ENCODE assay signal across 16 cellular contexts in the genomic region with DNA sequence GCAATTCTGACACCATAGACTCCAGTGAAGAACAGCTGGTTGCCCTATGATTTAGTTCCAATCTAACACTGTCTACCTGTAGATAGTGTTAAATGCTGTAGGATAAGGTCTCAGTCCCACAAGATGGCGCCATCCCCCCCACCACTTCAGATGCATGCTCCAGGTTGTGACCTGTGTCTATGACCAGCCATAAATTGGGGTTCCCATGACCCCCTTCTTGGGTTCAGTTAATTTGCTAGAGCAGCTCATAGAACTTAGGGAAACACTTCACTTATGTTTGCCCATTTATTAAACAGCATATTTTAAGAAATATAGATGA. TPM values are rescaled to one million over a fixed set of nuclear protein-coding genes. Genes with fewer than 3 reads are reported as not detected.
DNase-seq lines count a peak whose midpoint lies in the region; ATAC-seq and TF ChIP-seq lines count a peak whose summit lies in the region.
"Had no signal": no experiment of that assay in that cellular context is flagged by ENCODE, and none has a peak within 500 bp of the region (broad histone marks: within the 10 kb centered on the region; RNA-seq: fewer than 3 reads in every experiment).

No MANE protein-coding gene starts in this region.

- TF ChIP-seq CTCF in A673 (conservative IDR thresholded peaks at IDR 0.05; ENCODE audit: low read depth, low read length) (peak; percentile 28; the same call in 1 of the 2 replicates), GM06990 (IDR thresholded peaks at IDR 0.05; ENCODE audit: insufficient read depth, low read length, poor library complexity, severe bottlenecking) (peak; percentile 11), Panc1 (IDR thresholded peaks at IDR 0.05) (peak; percentile 47), foreskin keratinocyte (conservative IDR thresholded peaks at IDR 0.05) (peak; percentile 33)

- H3K27ac ChIP-seq in A673 (ENCODE audit: low read depth, low read length, poor library complexity, severe bottlenecking) (no peak overlapping the region), Panc1 (ENCODE audit: low read length) (no peak overlapping the region), foreskin keratinocyte (no peak overlapping the region)
- H3K27ac ChIP-seq: left lung had no signal

- H3K9me3 ChIP-seq in A673 (ENCODE audit: low read depth, low read length, poor library complexity, severe bottlenecking), result no peaks in the 10 kb centered on the region
- H3K9me3 ChIP-seq in Panc1 (ENCODE audit: control insufficient read depth, insufficient read depth, low read depth, low read length), result no peaks in the 10 kb centered on the region
- H3K9me3 ChIP-seq: BE2C, left lung, MG63 had no signal

- H3K36me3 ChIP-seq in A673 (ENCODE audit: insufficient read depth, low read length, poor library complexity, severe bottlenecking) (no peaks in the 10 kb centered on the region), GM06990 (ENCODE audit: control insufficient read depth, insufficient read depth, low read length) (no peaks in the 10 kb centered on the region), Panc1 (ENCODE audit: control insufficient read depth, insufficient read depth, low read length) (no peaks in the 10 kb centered on the region)
- H3K36me3 ChIP-seq: BE2C, left lung had no signal

- H3K4me1 ChIP-seq in A673 (ENCODE audit: insufficient read depth, low read length, poor library complexity, severe bottlenecking) (peaks cover 9% of the 10 kb centered on the region), Panc1 (ENCODE audit: control insufficient read depth, insufficient read depth, low read length) (no peaks in the 10 kb centered on the region), foreskin keratinocyte (peaks cover 1% of the 10 kb centered on the region)

- in situ Hi-C loops in Panc1 (cut with HindIII; ENCODE audit: low pct_unique_long_range_greater_than_20kb, low sequenced_read_pairs), result no loop called here
- in situ Hi-C loops in KBM-7 (cut with MboI; ENCODE audit: low pct_unique_long_range_greater_than_20kb, low sequenced_read_pairs), result no loop called here

- CTCF ChIA-PET in A673 (lab: Charles Lee) (interaction anchor here (0.7 kb wide), 2 partner anchors 9 to 75 kb away, joined by 6 to 7 read pairs; no protein-coding TSS in a partner anchor), Panc1 (lab: Charles Lee) (interaction anchor here (0.6 kb wide), 2 partner anchors 10 to 672 kb away, joined by 5 to 6 read pairs; no protein-coding TSS in a partner anchor)

- no peaks in the 10 kb centered on the region for H3K27me3 ChIP-seq in A673 (replicated peaks; ENCODE audit: insufficient read depth, low read depth, low read length, poor library complexity)
- no peaks in the 10 kb centered on the region for H3K27me3 ChIP-seq in GM06990 (replicated peaks; ENCODE audit: control insufficient read depth, insufficient read depth, low read length)
- no peaks in the 10 kb centered on the region for H3K27me3 ChIP-seq in Panc1 (ENCODE audit: control insufficient read depth, insufficient read depth, low read length)
- H3K27me3 ChIP-seq in foreskin keratinocyte, result no peaks in the 10 kb centered on the region
- H3K27me3 ChIP-seq: BE2C, left lung, MG63 had no signal

- DNase-seq in A673 (ENCODE audit: low spot score), result no peak
- DNase-seq in GM06990 (ENCODE audit: extremely low read depth, insufficient read length), result no peak
- no peak for DNase-seq in Panc1 (ENCODE audit: low read depth, low spot score)
- DNase-seq in foreskin keratinocyte, result no peak
- DNase-seq in KBM-7, result no peak
- no peak for DNase-seq in GM19238 (ENCODE audit: insufficient read length, low spot score)
- DNase-seq: activated CD4-positive, alpha-beta T cell treated with anti-CD3 and anti-CD28 coated beads for 4 hours; BE2C; HCEC 1CT; left lung; MG63; OCI-M1; right cardiac atrium; SW 1271 had no signal

- intact Hi-C loops in A673 (cut with micrococcal nuclease; ENCODE audit: unreplicated experiment), result no loop called here
- intact Hi-C loops in Panc1 (cut with micrococcal nuclease; ENCODE audit: unreplicated experiment), result no loop called here

- ATAC-seq in Panc1 (no peak), foreskin keratinocyte (peak; percentile 17), HG02759 (IDR thresholded peaks at IDR 0.05; ENCODE audit: unreplicated experiment) (no peak), HG02623 (IDR thresholded peaks at IDR 0.05; ENCODE audit: unreplicated experiment) (no peak)
- ATAC-seq: left lung, right cardiac atrium had no signal

- POLR2A ChIA-PET in A673 (lab: Charles Lee; ENCODE audit: low non-redundant PET) (no interaction called here), Panc1 (lab: Charles Lee) (no interaction called here)

- H3K4me3 ChIP-seq in A673 (ENCODE audit: low read depth, low read length, poor library complexity, severe bottlenecking), result no peak overlapping the region
- no peak overlapping the region for H3K4me3 ChIP-seq in GM06990 (replicated peaks; ENCODE audit: low read depth, low read length)
- H3K4me3 ChIP-seq in Panc1 (ENCODE audit: low read depth in 2 of 2, low read length in 2 of 2), result no peak overlapping the region
- H3K4me3 ChIP-seq: left lung, MG63 had no signal

- BruUV-seq in A673 (replicated peaks; lab: Mats Ljungman, UMichigan) (no TSS peak), Panc1 (replicated peaks; lab: Mats Ljungman, UMichigan) (no TSS peak)

RNA-seq across cellular contexts. Expression of a gene that starts 13.1 kb away (rescaled TPM):
- total RNA-seq in A673 (2021) (44.1 and 44.4 TPM in 2 replicates), Panc1 (2021; ENCODE audit: unreplicated experiment) (63.7 TPM), foreskin keratinocyte (24.9 and 28.7 TPM in 2 replicates)
- polyA plus RNA-seq in Panc1 (2012; ENCODE audit: insufficient read length), result 19.6 TPM
- polyA plus RNA-seq in foreskin keratinocyte, result 11.1 and 11.8 TPM in 2 replicates
